ENCODE assay signal across 1 cellular context in the genomic region with DNA sequence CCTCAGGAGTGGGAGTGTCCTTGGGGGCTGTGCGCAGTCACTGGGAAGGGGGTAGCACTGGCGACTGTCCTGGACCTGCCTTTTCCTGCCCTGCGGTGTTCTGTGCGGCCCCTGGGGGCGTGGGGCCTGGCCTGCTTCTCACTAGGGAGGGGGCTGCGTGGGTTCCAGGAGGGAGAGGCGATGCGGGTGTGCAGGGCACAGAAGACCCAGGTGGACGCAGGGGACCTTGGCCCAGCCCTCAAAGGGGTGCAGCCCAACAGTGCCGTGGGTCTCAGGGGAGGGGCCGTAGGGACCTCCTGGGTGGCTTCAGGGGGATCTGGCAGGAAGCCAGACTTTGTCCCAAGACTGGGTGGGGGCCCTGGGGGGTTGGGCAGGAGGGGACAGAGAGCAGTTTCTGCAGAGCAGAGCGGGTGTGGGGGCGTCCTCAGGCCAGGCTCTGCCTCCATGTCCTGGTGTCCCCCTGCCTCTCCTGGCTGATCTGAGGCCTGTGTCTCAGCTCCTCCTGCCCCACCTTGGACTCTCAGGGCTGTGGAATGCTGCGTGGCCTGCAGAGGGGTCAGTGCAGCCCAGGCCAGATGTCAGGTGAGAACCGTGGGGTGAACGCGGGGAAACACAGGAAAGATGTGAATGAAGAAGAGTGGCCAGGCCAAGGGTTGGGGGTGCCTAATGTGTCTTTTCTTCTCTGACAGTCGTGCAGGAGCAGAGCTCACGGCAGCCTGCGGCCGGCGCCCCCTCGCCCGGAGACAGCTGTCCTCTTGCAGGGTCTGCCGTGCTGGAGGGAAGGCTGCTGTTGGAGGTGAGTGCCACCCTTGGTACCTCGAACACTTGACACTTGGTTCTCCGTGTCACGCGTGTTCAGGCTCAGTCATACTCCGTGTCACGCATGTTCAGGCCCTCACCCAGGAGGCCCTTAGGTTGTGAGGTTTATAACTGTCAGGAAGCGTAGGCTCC.
TF ChIP-seq lines count a peak whose summit lies in the region.

No MANE protein-coding gene starts in this region.

TF ChIP-seq in HepG2, 621 proteins besides CTCF, POLR2A, EP300 and RAD21:
- TF ChIP-seq NFE2 (CRISPR knock-in tag; IDR thresholded peaks at IDR 0.05) (no peak), MZF1 (CRISPR knock-in tag; IDR thresholded peaks at IDR 0.05; ENCODE audit: borderline replicate concordance) (no peak), ZNF782 (CRISPR knock-in tag; IDR thresholded peaks at IDR 0.05; ENCODE audit: borderline replicate concordance) (no peak), U2AF2 (IDR thresholded peaks at IDR 0.05; ENCODE audit: low read depth, low read length) (no peak), ZNF777 (CRISPR knock-in tag; IDR thresholded peaks at IDR 0.05) (no peak), SMC3 (IDR thresholded peaks at IDR 0.05; ENCODE audit: low read length) (no peak), NR2F6 (IDR thresholded peaks at IDR 0.05) (no peak), NR2F6 (CRISPR knock-in tag; IDR thresholded peaks at IDR 0.05) (no peak), KLF16 (CRISPR knock-in tag; IDR thresholded peaks at IDR 0.05) (no peak), ZNF672 (CRISPR knock-in tag; IDR thresholded peaks at IDR 0.05) (no peak), ZNF737 (CRISPR knock-in tag; IDR thresholded peaks at IDR 0.05; ENCODE audit: borderline replicate concordance) (no peak), ZSCAN29 (CRISPR knock-in tag; conservative IDR thresholded peaks at IDR 0.05) (no peak), NAIF1 (CRISPR knock-in tag; IDR thresholded peaks at IDR 0.05; ENCODE audit: borderline replicate concordance) (no peak)
- TF ChIP-seq, protein P1, sequence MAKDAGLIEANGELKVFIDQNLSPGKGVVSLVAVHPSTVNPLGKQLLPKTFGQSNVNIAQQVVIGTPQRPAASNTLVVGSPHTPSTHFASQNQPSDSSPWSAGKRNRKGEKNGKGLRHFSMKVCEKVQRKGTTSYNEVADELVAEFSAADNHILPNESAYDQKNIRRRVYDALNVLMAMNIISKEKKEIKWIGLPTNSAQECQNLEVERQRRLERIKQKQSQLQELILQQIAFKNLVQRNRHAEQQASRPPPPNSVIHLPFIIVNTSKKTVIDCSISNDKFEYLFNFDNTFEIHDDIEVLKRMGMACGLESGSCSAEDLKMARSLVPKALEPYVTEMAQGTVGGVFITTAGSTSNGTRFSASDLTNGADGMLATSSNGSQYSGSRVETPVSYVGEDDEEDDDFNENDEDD (CRISPR knock-in tag; IDR thresholded peaks at IDR 0.05; ENCODE audit: borderline replicate concordance), result no peak
- TF ChIP-seq, protein P2, sequence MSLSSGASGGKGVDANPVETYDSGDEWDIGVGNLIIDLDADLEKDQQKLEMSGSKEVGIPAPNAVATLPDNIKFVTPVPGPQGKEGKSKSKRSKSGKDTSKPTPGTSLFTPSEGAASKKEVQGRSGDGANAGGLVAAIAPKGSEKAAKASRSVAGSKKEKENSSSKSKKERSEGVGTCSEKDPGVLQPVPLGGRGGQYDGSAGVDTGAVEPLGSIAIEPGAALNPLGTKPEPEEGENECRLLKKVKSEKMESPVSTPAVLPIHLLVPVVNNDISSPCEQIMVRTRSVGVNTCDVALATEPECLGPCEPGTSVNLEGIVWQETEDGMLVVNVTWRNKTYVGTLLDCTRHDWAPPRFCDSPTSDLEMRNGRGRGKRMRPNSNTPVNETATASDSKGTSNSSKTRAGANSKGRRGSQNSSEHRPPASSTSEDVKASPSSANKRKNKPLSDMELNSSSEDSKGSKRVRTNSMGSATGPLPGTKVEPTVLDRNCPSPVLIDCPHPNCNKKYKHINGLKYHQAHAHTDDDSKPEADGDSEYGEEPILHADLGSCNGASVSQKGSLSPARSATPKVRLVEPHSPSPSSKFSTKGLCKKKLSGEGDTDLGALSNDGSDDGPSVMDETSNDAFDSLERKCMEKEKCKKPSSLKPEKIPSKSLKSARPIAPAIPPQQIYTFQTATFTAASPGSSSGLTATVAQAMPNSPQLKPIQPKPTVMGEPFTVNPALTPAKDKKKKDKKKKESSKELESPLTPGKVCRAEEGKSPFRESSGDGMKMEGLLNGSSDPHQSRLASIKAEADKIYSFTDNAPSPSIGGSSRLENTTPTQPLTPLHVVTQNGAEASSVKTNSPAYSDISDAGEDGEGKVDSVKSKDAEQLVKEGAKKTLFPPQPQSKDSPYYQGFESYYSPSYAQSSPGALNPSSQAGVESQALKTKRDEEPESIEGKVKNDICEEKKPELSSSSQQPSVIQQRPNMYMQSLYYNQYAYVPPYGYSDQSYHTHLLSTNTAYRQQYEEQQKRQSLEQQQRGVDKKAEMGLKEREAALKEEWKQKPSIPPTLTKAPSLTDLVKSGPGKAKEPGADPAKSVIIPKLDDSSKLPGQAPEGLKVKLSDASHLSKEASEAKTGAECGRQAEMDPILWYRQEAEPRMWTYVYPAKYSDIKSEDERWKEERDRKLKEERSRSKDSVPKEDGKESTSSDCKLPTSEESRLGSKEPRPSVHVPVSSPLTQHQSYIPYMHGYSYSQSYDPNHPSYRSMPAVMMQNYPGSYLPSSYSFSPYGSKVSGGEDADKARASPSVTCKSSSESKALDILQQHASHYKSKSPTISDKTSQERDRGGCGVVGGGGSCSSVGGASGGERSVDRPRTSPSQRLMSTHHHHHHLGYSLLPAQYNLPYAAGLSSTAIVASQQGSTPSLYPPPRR (CRISPR knock-in tag; IDR thresholded peaks at IDR 0.05; ENCODE audit: borderline replicate concordance), result no peak
- TF ChIP-seq, protein P3, sequence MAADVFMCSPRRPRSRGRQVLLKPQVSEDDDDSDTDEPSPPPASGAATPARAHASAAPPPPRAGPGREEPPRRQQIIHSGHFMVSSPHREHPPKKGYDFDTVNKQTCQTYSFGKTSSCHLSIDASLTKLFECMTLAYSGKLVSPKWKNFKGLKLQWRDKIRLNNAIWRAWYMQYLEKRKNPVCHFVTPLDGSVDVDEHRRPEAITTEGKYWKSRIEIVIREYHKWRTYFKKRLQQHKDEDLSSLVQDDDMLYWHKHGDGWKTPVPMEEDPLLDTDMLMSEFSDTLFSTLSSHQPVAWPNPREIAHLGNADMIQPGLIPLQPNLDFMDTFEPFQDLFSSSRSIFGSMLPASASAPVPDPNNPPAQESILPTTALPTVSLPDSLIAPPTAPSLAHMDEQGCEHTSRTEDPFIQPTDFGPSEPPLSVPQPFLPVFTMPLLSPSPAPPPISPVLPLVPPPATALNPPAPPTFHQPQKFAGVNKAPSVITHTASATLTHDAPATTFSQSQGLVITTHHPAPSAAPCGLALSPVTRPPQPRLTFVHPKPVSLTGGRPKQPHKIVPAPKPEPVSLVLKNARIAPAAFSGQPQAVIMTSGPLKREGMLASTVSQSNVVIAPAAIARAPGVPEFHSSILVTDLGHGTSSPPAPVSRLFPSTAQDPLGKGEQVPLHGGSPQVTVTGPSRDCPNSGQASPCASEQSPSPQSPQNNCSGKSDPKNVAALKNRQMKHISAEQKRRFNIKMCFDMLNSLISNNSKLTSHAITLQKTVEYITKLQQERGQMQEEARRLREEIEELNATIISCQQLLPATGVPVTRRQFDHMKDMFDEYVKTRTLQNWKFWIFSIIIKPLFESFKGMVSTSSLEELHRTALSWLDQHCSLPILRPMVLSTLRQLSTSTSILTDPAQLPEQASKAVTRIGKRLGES (CRISPR knock-in tag; IDR thresholded peaks at IDR 0.05; ENCODE audit: borderline replicate concordance), result no peak
- TF ChIP-seq, protein P4, sequence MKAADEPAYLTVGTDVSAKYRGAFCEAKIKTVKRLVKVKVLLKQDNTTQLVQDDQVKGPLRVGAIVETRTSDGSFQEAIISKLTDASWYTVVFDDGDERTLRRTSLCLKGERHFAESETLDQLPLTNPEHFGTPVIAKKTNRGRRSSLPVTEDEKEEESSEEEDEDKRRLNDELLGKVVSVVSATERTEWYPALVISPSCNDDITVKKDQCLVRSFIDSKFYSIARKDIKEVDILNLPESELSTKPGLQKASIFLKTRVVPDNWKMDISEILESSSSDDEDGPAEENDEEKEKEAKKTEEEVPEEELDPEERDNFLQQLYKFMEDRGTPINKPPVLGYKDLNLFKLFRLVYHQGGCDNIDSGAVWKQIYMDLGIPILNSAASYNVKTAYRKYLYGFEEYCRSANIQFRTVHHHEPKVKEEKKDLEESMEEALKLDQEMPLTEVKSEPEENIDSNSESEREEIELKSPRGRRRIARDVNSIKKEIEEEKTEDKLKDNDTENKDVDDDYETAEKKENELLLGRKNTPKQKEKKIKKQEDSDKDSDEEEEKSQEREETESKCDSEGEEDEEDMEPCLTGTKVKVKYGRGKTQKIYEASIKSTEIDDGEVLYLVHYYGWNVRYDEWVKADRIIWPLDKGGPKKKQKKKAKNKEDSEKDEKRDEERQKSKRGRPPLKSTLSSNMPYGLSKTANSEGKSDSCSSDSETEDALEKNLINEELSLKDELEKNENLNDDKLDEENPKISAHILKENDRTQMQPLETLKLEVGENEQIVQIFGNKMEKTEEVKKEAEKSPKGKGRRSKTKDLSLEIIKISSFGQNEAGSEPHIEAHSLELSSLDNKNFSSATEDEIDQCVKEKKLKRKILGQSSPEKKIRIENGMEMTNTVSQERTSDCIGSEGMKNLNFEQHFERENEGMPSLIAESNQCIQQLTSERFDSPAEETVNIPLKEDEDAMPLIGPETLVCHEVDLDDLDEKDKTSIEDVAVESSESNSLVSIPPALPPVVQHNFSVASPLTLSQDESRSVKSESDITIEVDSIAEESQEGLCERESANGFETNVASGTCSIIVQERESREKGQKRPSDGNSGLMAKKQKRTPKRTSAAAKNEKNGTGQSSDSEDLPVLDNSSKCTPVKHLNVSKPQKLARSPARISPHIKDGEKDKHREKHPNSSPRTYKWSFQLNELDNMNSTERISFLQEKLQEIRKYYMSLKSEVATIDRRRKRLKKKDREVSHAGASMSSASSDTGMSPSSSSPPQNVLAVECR (CRISPR knock-in tag; IDR thresholded peaks at IDR 0.05; ENCODE audit: borderline replicate concordance), result no peak
TF ChIP-seq in HepG2: peak in this region for 0.
